ENCODE assay signal across 22 cellular contexts in the genomic region with DNA sequence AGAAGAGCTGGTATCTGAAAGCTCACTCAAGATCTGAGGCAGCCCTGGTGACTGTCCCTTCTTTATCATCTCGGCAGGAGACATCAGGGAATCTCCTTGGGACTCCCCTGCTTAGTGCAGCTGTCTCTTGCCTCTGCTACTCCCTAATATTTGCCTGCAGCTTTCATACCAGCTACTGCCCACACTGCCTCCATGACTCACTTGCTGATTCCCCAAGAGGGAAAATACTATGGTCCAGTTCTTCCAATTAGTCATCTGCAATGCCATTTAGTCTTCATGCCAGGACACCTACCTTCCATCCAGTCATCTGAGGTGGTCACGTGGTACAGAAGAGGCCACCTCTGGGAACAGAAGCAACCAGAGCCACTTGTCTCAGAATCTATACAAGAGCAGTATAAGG.
DNase-seq lines count a peak whose midpoint lies in the region; ATAC-seq, FAIRE-seq and TF ChIP-seq lines count a peak whose summit lies in the region.
"Had no signal": no experiment of that assay in that cellular context is flagged by ENCODE, and none has a peak within 500 bp of the region (broad histone marks: within the 10 kb centered on the region; RNA-seq: fewer than 3 reads in every experiment).

No MANE protein-coding gene starts in this region.

- H3K4me3 Mint-ChIP-seq in neural progenitor cell (no peak overlapping the region), progenitor cell of endocrine pancreas (ENCODE audit: low read depth) (no peak overlapping the region)
- H3K4me3 Mint-ChIP-seq: activated CD4-positive, alpha-beta memory T cell treated with anti-CD3 and anti-CD28 coated beads, Interleukin-2, amount 10 ng/mL, durations not matched to agents 7 days and 5 days; activated naive CD8-positive, alpha-beta T cell; activated T-cell treated with anti-CD3 and anti-CD28 coated beads, Interleukin-2, amount 50 U/mL, for 24 hours; dendritic cell treated with granulocyte-macrophage colony-stimulating factor and Interleukin-4, amounts not matched to agents 40 ng/mL and 50 ng/mL, for 4 days; naive B cell had no signal

- H3K36me3 Mint-ChIP-seq in neural progenitor cell (peaks cover 3% of the 10 kb centered on the region), progenitor cell of endocrine pancreas (ENCODE audit: insufficient read depth) (no peaks in the 10 kb centered on the region)
- H3K36me3 Mint-ChIP-seq: activated naive CD8-positive, alpha-beta T cell; naive B cell had no signal

- TF ChIP-seq CTCF in mammary epithelial cell (conservative IDR thresholded peaks at IDR 0.05 in 1 of 2, IDR thresholded peaks at IDR 0.05 in 1 of 2; ENCODE audit: extremely low read depth in 1 of 2, insufficient read depth in 1 of 2, low read depth in 1 of 2, low read length in 2 of 2) (no peak), neural progenitor cell (IDR thresholded peaks at IDR 0.05) (no peak), kidney (IDR thresholded peaks at IDR 0.05; ENCODE audit: borderline replicate concordance, extremely low read depth, insufficient read depth) (no peak), progenitor cell of endocrine pancreas (IDR thresholded peaks at IDR 0.05; ENCODE audit: unreplicated experiment) (no peak)

- peaks cover 5% of the 10 kb centered on the region for H3K9me3 Mint-ChIP-seq in neural progenitor cell
- H3K9me3 Mint-ChIP-seq in progenitor cell of endocrine pancreas (ENCODE audit: low read depth): no peaks in the 10 kb centered on the region
- H3K9me3 Mint-ChIP-seq: activated CD4-positive, alpha-beta memory T cell treated with anti-CD3 and anti-CD28 coated beads, Interleukin-2, amount 10 ng/mL, durations not matched to agents 7 days and 5 days; activated T-cell treated with anti-CD3 and anti-CD28 coated beads, Interleukin-2, amount 50 U/mL, for 24 hours; dendritic cell treated with granulocyte-macrophage colony-stimulating factor and Interleukin-4, amounts not matched to agents 40 ng/mL and 50 ng/mL, for 4 days; naive B cell had no signal

- peak overlapping the region; percentile 58 for H3K4me2 ChIP-seq in mammary epithelial cell (ENCODE audit: insufficient read depth, low read depth, low read length)
- H3K4me2 ChIP-seq in neural progenitor cell: no peak overlapping the region

- peaks cover 39% of the 10 kb centered on the region for H3K4me1 Mint-ChIP-seq in neural progenitor cell
- peaks cover 7% of the 10 kb centered on the region for H3K4me1 Mint-ChIP-seq in progenitor cell of endocrine pancreas (ENCODE audit: low read depth)
- H3K4me1 Mint-ChIP-seq: activated CD4-positive, alpha-beta memory T cell treated with anti-CD3 and anti-CD28 coated beads, Interleukin-2, amount 10 ng/mL, durations not matched to agents 7 days and 5 days; naive B cell had no signal

- H3K4me1 ChIP-seq in mammary epithelial cell (ENCODE audit: insufficient read depth, low read length) (peaks cover 15% of the 10 kb centered on the region), neural progenitor cell (peaks cover 15% of the 10 kb centered on the region), kidney (ENCODE audit: control insufficient read depth in 1 of 2, insufficient read depth in 1 of 2, low read depth in 1 of 2, low read length in 2 of 2) (no peaks in the 10 kb centered on the region)
- H3K4me1 ChIP-seq: Caco-2 had no signal

- in situ Hi-C loops in mammary epithelial cell (cut with MboI; ENCODE audit: low sequenced_read_pairs in 2 of 2): loop anchor here (10.0 to 25.0 kb wide), 3 partner anchors 235 to 553 kb away; no protein-coding TSS in a partner anchor

- H3K36me3 ChIP-seq in mammary epithelial cell (ENCODE audit: insufficient read depth, low read length): no peaks in the 10 kb centered on the region
- no peaks in the 10 kb centered on the region for H3K36me3 ChIP-seq in neural progenitor cell
- no peaks in the 10 kb centered on the region for H3K36me3 ChIP-seq in kidney (ENCODE audit: control insufficient read depth in 1 of 2, insufficient read depth in 2 of 2, low read length in 2 of 2)
- H3K36me3 ChIP-seq: ovary had no signal

- H3K9ac ChIP-seq in mammary epithelial cell (ENCODE audit: insufficient read depth, low read length): no peak overlapping the region
- no peak overlapping the region for H3K9ac ChIP-seq in neural progenitor cell
- no peak overlapping the region for H3K9ac ChIP-seq in kidney (ENCODE audit: low read length in 2 of 2)

- no peak overlapping the region for H2AFZ ChIP-seq in mammary epithelial cell (ENCODE audit: low read depth, low read length)
- no peak overlapping the region for H2AFZ ChIP-seq in neural progenitor cell (replicated peaks)

- H3K27me3 Mint-ChIP-seq in neural progenitor cell (ENCODE audit: insufficient read depth, low read depth): peaks cover 3% of the 10 kb centered on the region
- no peaks in the 10 kb centered on the region for H3K27me3 Mint-ChIP-seq in progenitor cell of endocrine pancreas
- H3K27me3 Mint-ChIP-seq: activated CD4-positive, alpha-beta memory T cell treated with anti-CD3 and anti-CD28 coated beads, Interleukin-2, amount 10 ng/mL, durations not matched to agents 7 days and 5 days; dendritic cell treated with granulocyte-macrophage colony-stimulating factor and Interleukin-4, amounts not matched to agents 40 ng/mL and 50 ng/mL, for 4 days had no signal

- H3K79me2 ChIP-seq in mammary epithelial cell (ENCODE audit: insufficient read depth, low read length) (no peaks in the 10 kb centered on the region), neural progenitor cell (ENCODE audit: low read depth) (no peaks in the 10 kb centered on the region)

- no peak for TF ChIP-seq RAD21 in Ishikawa (IDR thresholded peaks at IDR 0.05; ENCODE audit: low read depth)

- H3K4me3 ChIP-seq in mammary epithelial cell (replicated peaks in 1 of 3; ENCODE audit: insufficient read depth in 1 of 3, low read depth in 2 of 3, low read length in 3 of 3): no peak overlapping the region
- H3K4me3 ChIP-seq in neural progenitor cell: no peak overlapping the region
- H3K4me3 ChIP-seq in kidney (ENCODE audit: low read length in 2 of 2): no peak overlapping the region
- H3K4me3 ChIP-seq: lung, ovary had no signal

- no peaks in the 10 kb centered on the region for H4K20me1 ChIP-seq in mammary epithelial cell (ENCODE audit: insufficient read depth, low read length)
- H4K20me1 ChIP-seq in neural progenitor cell (ENCODE audit: low read depth): no peaks in the 10 kb centered on the region

- FAIRE-seq in kidney (lab: Jason Lieb, UNC): no peak
- FAIRE-seq: GM12891 had no signal

- ATAC-seq in GM19463 (IDR thresholded peaks at IDR 0.05; ENCODE audit: unreplicated experiment): peak; percentile 58

- DNase-seq in mammary epithelial cell: peak; percentile 96
- no peak for DNase-seq in neural progenitor cell (ENCODE audit: low spot score)
- no peak for DNase-seq in kidney
- no peak for DNase-seq in stimulated activated CD4-positive, alpha-beta T cell treated with anti-CD3 and anti-CD28 coated beads, Interleukin-12 subunit alpha, Interleukin-12 subunit beta, amount 100 ng/mL, for 4 hours
- DNase-seq in HuH-7.5 (ENCODE audit: low spot score): no peak
- DNase-seq in progenitor cell of endocrine pancreas (ENCODE audit: low spot score, unreplicated experiment): no peak
- DNase-seq: activated CD4-positive, alpha-beta memory T cell treated with anti-CD3 and anti-CD28 coated beads, Interleukin-2, amount 10 ng/mL, durations not matched to agents 7 days and 5 days; activated T-cell treated with anti-CD3 and anti-CD28 coated beads, Interleukin-2, amount 50 U/mL, for 24 hours; AML-193; Caco-2; GDM1; naive B cell; NCI-H2029 treated with DMSO at 0.1 percent for 48 hours; NCI-H510A; ovary; stimulated activated CD4-positive, alpha-beta T cell treated with anti-CD3 and anti-CD28 coated beads, Interleukin-4, amount 100 ng/mL, for 24 hours had no signal

- CTCF ChIA-PET in mammary epithelial cell (lab: Charles Lee; ENCODE audit: low non-redundant PET): interaction anchor here (0.6 kb wide), 1 partner anchor 65 kb away, joined by 4 read pairs; no protein-coding TSS in a partner anchor

- H3K27ac ChIP-seq in mammary epithelial cell (ENCODE audit: insufficient read depth, low read depth, low read length) (peak overlapping the region; percentile 59), neural progenitor cell (no peak overlapping the region), kidney (ENCODE audit: low read depth in 2 of 2, low read length in 2 of 2) (no peak overlapping the region)
- H3K27ac ChIP-seq: ovary had no signal

- no peak for TF ChIP-seq EP300 in Ishikawa (IDR thresholded peaks at IDR 0.05; ENCODE audit: borderline replicate concordance)

- H3K9me3 ChIP-seq in mammary epithelial cell (replicated peaks; ENCODE audit: insufficient read depth, low read length) (no peaks in the 10 kb centered on the region), neural progenitor cell (ENCODE audit: low read depth) (no peaks in the 10 kb centered on the region), kidney (ENCODE audit: control insufficient read depth in 1 of 2, low read length in 2 of 2) (no peaks in the 10 kb centered on the region)
- H3K9me3 ChIP-seq: Caco-2, ovary had no signal

- intact Hi-C loops in mammary epithelial cell (cut with micrococcal nuclease) (loop anchor here (5.0 kb wide), 1 partner anchor 168 kb away; no protein-coding TSS in a partner anchor), kidney (cut with DNase I) (no loop called here)

- H3K27me3 ChIP-seq in mammary epithelial cell (ENCODE audit: insufficient read depth, low read length): no peaks in the 10 kb centered on the region
- no peaks in the 10 kb centered on the region for H3K27me3 ChIP-seq in neural progenitor cell
- H3K27me3 ChIP-seq: ovary had no signal

- no TSS peak for BruUV-seq in mammary epithelial cell (replicated peaks; lab: Mats Ljungman, UMichigan)

- dilution Hi-C loops in mammary epithelial cell (cut with HindIII; ENCODE audit: low sequenced_read_pairs): no loop called here

- WGBS in mammary epithelial cell (ENCODE audit: low coverage, missing lambda C conversion rate): 0% methylated on average over 2 of the region's 2 CpGs

- peaks cover 7% of the 10 kb centered on the region for H3F3A ChIP-seq in neural progenitor cell (ENCODE audit: low read depth)

- peak overlapping the region; percentile 78 for H3K27ac Mint-ChIP-seq in neural progenitor cell
- H3K27ac Mint-ChIP-seq in progenitor cell of endocrine pancreas: no peak overlapping the region
- H3K27ac Mint-ChIP-seq: activated CD4-positive, alpha-beta memory T cell treated with anti-CD3 and anti-CD28 coated beads, Interleukin-2, amount 10 ng/mL, durations not matched to agents 7 days and 5 days; activated naive CD8-positive, alpha-beta T cell; activated T-cell treated with anti-CD3 and anti-CD28 coated beads, Interleukin-2, amount 50 U/mL, for 24 hours; dendritic cell treated with granulocyte-macrophage colony-stimulating factor and Interleukin-4, amounts not matched to agents 40 ng/mL and 50 ng/mL, for 4 days; naive B cell had no signal

TF ChIP-seq in Ishikawa, 13 proteins besides CTCF, POLR2A, EP300 and RAD21 (continues in another document):
- TF ChIP-seq, protein P1, sequence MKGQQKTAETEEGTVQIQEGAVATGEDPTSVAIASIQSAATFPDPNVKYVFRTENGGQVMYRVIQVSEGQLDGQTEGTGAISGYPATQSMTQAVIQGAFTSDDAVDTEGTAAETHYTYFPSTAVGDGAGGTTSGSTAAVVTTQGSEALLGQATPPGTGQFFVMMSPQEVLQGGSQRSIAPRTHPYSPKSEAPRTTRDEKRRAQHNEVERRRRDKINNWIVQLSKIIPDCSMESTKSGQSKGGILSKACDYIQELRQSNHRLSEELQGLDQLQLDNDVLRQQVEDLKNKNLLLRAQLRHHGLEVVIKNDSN (IDR thresholded peaks at IDR 0.05): peak; percentile 31; the same call in 1 of the 2 replicates
